ENCODE assay signal across 1 cellular context in the genomic region with DNA sequence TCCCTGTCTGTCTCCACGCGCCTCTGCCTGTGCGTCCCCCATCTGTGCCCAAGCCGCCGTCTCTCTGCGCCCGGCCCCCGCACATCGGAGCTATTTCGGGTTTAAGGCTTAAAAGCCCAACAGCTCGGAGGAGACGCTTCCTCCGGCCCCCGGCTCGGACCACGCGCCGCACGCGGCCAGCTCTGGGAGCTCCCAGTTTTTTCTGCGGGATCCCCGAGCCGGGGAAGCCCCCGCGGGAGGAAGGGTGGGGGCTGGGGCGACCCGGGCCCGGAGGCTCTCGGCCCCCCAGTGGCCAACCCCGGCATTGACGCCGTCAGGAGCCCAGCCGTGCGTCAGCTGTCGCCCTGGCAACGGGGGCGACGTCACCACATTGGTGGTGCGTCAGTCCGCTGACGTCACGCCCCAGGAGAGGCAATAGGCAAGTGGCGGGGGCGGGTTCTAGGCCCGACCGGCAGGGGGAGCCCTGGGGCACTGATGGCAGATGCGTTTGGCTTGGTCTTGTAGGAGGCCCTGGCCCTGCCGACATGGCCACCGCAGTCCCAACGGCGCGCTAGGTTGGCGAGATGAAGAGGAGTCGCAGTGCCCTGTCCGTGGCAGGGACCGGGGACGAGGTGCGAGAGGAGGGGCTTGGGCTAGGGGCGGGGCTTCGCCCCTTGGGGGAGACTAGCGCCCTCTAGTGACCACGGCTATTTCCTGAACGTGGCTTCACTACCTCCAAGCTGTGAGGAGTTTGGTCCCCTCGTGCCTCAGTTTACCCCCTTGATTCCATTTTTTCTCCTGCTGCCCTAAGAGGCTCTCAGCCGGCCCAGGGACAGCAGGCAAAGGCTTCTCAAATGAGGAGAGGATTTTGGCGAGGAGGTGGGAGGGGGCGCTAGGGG.
A peak's percentile ranks its signal among the peaks of the same experiment; 100 is the strongest.
TF ChIP-seq lines count a peak whose summit lies in the region.

No MANE protein-coding gene starts in this region.

TF ChIP-seq in HepG2, 621 proteins besides CTCF, POLR2A, EP300 and RAD21 (continued from another document and continues in another):
- TF ChIP-seq, protein P1, sequence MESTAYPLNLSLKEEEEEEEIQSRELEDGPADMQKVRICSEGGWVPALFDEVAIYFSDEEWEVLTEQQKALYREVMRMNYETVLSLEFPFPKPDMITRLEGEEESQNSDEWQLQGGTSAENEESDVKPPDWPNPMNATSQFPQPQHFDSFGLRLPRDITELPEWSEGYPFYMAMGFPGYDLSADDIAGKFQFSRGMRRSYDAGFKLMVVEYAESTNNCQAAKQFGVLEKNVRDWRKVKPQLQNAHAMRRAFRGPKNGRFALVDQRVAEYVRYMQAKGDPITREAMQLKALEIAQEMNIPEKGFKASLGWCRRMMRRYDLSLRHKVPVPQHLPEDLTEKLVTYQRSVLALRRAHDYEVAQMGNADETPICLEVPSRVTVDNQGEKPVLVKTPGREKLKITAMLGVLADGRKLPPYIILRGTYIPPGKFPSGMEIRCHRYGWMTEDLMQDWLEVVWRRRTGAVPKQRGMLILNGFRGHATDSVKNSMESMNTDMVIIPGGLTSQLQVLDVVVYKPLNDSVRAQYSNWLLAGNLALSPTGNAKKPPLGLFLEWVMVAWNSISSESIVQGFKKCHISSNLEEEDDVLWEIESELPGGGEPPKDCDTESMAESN (CRISPR knock-in tag; conservative IDR thresholded peaks at IDR 0.05): peak; percentile 96
- TF ChIP-seq, protein P2, sequence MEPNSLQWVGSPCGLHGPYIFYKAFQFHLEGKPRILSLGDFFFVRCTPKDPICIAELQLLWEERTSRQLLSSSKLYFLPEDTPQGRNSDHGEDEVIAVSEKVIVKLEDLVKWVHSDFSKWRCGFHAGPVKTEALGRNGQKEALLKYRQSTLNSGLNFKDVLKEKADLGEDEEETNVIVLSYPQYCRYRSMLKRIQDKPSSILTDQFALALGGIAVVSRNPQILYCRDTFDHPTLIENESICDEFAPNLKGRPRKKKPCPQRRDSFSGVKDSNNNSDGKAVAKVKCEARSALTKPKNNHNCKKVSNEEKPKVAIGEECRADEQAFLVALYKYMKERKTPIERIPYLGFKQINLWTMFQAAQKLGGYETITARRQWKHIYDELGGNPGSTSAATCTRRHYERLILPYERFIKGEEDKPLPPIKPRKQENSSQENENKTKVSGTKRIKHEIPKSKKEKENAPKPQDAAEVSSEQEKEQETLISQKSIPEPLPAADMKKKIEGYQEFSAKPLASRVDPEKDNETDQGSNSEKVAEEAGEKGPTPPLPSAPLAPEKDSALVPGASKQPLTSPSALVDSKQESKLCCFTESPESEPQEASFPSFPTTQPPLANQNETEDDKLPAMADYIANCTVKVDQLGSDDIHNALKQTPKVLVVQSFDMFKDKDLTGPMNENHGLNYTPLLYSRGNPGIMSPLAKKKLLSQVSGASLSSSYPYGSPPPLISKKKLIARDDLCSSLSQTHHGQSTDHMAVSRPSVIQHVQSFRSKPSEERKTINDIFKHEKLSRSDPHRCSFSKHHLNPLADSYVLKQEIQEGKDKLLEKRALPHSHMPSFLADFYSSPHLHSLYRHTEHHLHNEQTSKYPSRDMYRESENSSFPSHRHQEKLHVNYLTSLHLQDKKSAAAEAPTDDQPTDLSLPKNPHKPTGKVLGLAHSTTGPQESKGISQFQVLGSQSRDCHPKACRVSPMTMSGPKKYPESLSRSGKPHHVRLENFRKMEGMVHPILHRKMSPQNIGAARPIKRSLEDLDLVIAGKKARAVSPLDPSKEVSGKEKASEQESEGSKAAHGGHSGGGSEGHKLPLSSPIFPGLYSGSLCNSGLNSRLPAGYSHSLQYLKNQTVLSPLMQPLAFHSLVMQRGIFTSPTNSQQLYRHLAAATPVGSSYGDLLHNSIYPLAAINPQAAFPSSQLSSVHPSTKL (CRISPR knock-in tag; IDR thresholded peaks at IDR 0.05): peak; percentile 67
- TF ChIP-seq ASH2L (IDR thresholded peaks at IDR 0.05; ENCODE audit: insufficient read length, low read depth, low read length) (peak; percentile 85), CCAR2 (optimal IDR thresholded peaks at IDR 0.05; ENCODE audit: low read depth, low read length) (no peak), ZNF180 (CRISPR knock-in tag; IDR thresholded peaks at IDR 0.05; ENCODE audit: borderline replicate concordance, low read depth) (no peak), RAD51 (IDR thresholded peaks at IDR 0.05; ENCODE audit: borderline replicate concordance) (no peak), TP53 (CRISPR knock-in tag; conservative IDR thresholded peaks at IDR 0.05) (0 out of 2 replicates have a peak, but pooled peaks have one; percentile 84), ZBTB20 (CRISPR knock-in tag; IDR thresholded peaks at IDR 0.05; ENCODE audit: borderline replicate concordance, low read depth) (peak; percentile 77; the same call in 1 of the 2 replicates), ZNF124 (CRISPR knock-in tag; IDR thresholded peaks at IDR 0.05) (no peak; the same call in 1 of the 2 replicates), RELA (CRISPR knock-in tag; IDR thresholded peaks at IDR 0.05) (peak; percentile 78; the same call in 1 of the 2 replicates), ZNF317 (CRISPR knock-in tag; IDR thresholded peaks at IDR 0.05) (peak; percentile 82), MXI1 (IDR thresholded peaks at IDR 0.05; ENCODE audit: borderline replicate concordance, low read depth, low read length) (peak; percentile 97), ARID2 (CRISPR knock-in tag; IDR thresholded peaks at IDR 0.05; ENCODE audit: borderline replicate concordance) (no peak), ZNF619 (CRISPR knock-in tag; IDR thresholded peaks at IDR 0.05) (peak; percentile 70; the same call in 1 of the 2 replicates), FOXC1 (CRISPR knock-in tag; IDR thresholded peaks at IDR 0.05; ENCODE audit: borderline replicate concordance) (peak; percentile 86), ZNF615 (CRISPR knock-in tag; IDR thresholded peaks at IDR 0.05; ENCODE audit: borderline replicate concordance) (no peak), HIVEP1 (CRISPR knock-in tag; IDR thresholded peaks at IDR 0.05) (peak; percentile 100), SAP130 (CRISPR knock-in tag; IDR thresholded peaks at IDR 0.05; ENCODE audit: low read depth) (peak; percentile 83), IKZF4 (CRISPR knock-in tag; IDR thresholded peaks at IDR 0.05; ENCODE audit: borderline replicate concordance, low read depth, not compliant biosample characterization) (no peak), ZNF816 (CRISPR knock-in tag; IDR thresholded peaks at IDR 0.05; ENCODE audit: borderline replicate concordance) (no peak), TEAD2 (CRISPR knock-in tag; IDR thresholded peaks at IDR 0.05) (peak; percentile 39; the same call in 1 of the 2 replicates), ZNF547 (CRISPR knock-in tag; IDR thresholded peaks at IDR 0.05) (peak; percentile 77), CHD2 (IDR thresholded peaks at IDR 0.05; ENCODE audit: low read depth, low read length) (peak; percentile 66; the same call in 1 of the 2 replicates), SP140L (CRISPR knock-in tag; IDR thresholded peaks at IDR 0.05; ENCODE audit: borderline replicate concordance) (no peak), GATA4 (IDR thresholded peaks at IDR 0.05; ENCODE audit: borderline replicate concordance, low read depth) (no peak), ZEB1 (IDR thresholded peaks at IDR 0.05; ENCODE audit: insufficient replicate concordance, low read depth) (no peak), ZNF766 (CRISPR knock-in tag; IDR thresholded peaks at IDR 0.05; ENCODE audit: borderline replicate concordance) (0 out of 2 replicates have a peak, but pooled peaks have one; percentile 50)
- TF ChIP-seq, protein P3, sequence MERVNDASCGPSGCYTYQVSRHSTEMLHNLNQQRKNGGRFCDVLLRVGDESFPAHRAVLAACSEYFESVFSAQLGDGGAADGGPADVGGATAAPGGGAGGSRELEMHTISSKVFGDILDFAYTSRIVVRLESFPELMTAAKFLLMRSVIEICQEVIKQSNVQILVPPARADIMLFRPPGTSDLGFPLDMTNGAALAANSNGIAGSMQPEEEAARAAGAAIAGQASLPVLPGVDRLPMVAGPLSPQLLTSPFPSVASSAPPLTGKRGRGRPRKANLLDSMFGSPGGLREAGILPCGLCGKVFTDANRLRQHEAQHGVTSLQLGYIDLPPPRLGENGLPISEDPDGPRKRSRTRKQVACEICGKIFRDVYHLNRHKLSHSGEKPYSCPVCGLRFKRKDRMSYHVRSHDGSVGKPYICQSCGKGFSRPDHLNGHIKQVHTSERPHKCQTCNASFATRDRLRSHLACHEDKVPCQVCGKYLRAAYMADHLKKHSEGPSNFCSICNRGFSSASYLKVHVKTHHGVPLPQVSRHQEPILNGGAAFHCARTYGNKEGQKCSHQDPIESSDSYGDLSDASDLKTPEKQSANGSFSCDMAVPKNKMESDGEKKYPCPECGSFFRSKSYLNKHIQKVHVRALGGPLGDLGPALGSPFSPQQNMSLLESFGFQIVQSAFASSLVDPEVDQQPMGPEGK (CRISPR knock-in tag; IDR thresholded peaks at IDR 0.05): peak; percentile 88
- TF ChIP-seq, protein P4, sequence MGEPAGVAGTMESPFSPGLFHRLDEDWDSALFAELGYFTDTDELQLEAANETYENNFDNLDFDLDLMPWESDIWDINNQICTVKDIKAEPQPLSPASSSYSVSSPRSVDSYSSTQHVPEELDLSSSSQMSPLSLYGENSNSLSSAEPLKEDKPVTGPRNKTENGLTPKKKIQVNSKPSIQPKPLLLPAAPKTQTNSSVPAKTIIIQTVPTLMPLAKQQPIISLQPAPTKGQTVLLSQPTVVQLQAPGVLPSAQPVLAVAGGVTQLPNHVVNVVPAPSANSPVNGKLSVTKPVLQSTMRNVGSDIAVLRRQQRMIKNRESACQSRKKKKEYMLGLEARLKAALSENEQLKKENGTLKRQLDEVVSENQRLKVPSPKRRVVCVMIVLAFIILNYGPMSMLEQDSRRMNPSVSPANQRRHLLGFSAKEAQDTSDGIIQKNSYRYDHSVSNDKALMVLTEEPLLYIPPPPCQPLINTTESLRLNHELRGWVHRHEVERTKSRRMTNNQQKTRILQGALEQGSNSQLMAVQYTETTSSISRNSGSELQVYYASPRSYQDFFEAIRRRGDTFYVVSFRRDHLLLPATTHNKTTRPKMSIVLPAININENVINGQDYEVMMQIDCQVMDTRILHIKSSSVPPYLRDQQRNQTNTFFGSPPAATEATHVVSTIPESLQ (CRISPR knock-in tag; conservative IDR thresholded peaks at IDR 0.05): no peak
- TF ChIP-seq, protein P5, sequence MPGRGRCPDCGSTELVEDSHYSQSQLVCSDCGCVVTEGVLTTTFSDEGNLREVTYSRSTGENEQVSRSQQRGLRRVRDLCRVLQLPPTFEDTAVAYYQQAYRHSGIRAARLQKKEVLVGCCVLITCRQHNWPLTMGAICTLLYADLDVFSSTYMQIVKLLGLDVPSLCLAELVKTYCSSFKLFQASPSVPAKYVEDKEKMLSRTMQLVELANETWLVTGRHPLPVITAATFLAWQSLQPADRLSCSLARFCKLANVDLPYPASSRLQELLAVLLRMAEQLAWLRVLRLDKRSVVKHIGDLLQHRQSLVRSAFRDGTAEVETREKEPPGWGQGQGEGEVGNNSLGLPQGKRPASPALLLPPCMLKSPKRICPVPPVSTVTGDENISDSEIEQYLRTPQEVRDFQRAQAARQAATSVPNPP (CRISPR knock-in tag; IDR thresholded peaks at IDR 0.05): no peak
- TF ChIP-seq, protein P6, sequence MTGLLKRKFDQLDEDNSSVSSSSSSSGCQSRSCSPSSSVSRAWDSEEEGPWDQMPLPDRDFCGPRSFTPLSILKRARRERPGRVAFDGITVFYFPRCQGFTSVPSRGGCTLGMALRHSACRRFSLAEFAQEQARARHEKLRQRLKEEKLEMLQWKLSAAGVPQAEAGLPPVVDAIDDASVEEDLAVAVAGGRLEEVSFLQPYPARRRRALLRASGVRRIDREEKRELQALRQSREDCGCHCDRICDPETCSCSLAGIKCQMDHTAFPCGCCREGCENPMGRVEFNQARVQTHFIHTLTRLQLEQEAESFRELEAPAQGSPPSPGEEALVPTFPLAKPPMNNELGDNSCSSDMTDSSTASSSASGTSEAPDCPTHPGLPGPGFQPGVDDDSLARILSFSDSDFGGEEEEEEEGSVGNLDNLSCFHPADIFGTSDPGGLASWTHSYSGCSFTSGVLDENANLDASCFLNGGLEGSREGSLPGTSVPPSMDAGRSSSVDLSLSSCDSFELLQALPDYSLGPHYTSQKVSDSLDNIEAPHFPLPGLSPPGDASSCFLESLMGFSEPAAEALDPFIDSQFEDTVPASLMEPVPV (CRISPR knock-in tag; IDR thresholded peaks at IDR 0.05): peak; percentile 48
- TF ChIP-seq, protein P7, sequence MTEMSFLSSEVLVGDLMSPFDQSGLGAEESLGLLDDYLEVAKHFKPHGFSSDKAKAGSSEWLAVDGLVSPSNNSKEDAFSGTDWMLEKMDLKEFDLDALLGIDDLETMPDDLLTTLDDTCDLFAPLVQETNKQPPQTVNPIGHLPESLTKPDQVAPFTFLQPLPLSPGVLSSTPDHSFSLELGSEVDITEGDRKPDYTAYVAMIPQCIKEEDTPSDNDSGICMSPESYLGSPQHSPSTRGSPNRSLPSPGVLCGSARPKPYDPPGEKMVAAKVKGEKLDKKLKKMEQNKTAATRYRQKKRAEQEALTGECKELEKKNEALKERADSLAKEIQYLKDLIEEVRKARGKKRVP (CRISPR knock-in tag; IDR thresholded peaks at IDR 0.05): peak in 1 of 2 experiments; percentile 67; a peak in 2 of 4 replicates
- TF ChIP-seq, protein P8, sequence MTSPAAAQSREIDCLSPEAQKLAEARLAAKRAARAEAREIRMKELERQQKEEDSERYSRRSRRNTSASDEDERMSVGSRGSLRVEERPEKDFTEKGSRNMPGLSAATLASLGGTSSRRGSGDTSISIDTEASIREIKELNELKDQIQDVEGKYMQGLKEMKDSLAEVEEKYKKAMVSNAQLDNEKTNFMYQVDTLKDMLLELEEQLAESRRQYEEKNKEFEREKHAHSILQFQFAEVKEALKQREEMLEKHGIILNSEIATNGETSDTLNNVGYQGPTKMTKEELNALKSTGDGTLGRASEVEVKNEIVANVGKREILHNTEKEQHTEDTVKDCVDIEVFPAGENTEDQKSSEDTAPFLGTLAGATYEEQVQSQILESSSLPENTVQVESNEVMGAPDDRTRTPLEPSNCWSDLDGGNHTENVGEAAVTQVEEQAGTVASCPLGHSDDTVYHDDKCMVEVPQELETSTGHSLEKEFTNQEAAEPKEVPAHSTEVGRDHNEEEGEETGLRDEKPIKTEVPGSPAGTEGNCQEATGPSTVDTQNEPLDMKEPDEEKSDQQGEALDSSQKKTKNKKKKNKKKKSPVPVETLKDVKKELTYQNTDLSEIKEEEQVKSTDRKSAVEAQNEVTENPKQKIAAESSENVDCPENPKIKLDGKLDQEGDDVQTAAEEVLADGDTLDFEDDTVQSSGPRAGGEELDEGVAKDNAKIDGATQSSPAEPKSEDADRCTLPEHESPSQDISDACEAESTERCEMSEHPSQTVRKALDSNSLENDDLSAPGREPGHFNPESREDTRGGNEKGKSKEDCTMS (CRISPR knock-in tag; conservative IDR thresholded peaks at IDR 0.05): no peak
- TF ChIP-seq, protein P9, sequence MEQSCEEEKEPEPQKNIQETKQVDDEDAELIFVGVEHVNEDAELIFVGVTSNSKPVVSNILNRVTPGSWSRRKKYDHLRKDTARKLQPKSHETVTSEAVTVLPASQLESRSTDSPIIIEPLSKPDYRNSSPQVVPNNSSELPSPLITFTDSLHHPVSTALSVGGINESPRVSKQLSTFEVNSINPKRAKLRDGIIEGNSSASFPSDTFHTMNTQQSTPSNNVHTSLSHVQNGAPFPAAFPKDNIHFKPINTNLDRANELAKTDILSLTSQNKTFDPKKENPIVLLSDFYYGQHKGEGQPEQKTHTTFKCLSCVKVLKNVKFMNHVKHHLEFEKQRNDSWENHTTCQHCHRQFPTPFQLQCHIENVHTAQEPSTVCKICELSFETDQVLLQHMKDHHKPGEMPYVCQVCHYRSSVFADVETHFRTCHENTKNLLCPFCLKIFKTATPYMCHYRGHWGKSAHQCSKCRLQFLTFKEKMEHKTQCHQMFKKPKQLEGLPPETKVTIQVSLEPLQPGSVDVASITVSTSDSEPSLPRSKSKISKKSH (CRISPR knock-in tag; IDR thresholded peaks at IDR 0.05; ENCODE audit: borderline replicate concordance): peak; percentile 84
